In genomic region chr2:69774984-69775982, GRCh38 we compare ENCODE assay signal across 12 cellular contexts. TPM values are rescaled to one million over a fixed set of nuclear protein-coding genes. Genes with fewer than 3 reads are reported as not detected.
DNase-seq lines count a peak whose midpoint lies in the region; ATAC-seq, FAIRE-seq and TF ChIP-seq lines count a peak whose summit lies in the region.
"Had no signal": no experiment of that assay in that cellular context is flagged by ENCODE, and none has a peak within 500 bp of the region (broad histone marks: within the 10 kb centered on the region; RNA-seq: fewer than 3 reads in every experiment).

No MANE protein-coding gene starts in this region.

- peak; percentile 62 for FAIRE-seq in GM19239 (lab: Jason Lieb, UNC)

- H3K36me3 Mint-ChIP-seq in CD4-positive, alpha-beta T cell (ENCODE audit: low read depth), result no peaks in the 10 kb centered on the region
- peaks cover 4% of the 10 kb centered on the region for H3K36me3 Mint-ChIP-seq in activated B cell treated with CpG ODN at 0.5 μM for 24 hours (ENCODE audit: low read depth)

- TF ChIP-seq POLR2A in suprapubic skin (IDR thresholded peaks at IDR 0.05), result no peak

- DNase-seq in CD4-positive, alpha-beta T cell, result no peak
- DNase-seq in GM19239 (ENCODE audit: insufficient read length, low spot score), result no peak
- DNase-seq in activated B cell treated with CpG ODN at 0.5 μM for 24 hours, result no peak
- DNase-seq in lower lobe of right lung, result no peak
- no peak for DNase-seq in suprapubic skin (ENCODE audit: low spot score in 2 of 2)
- DNase-seq in ascending aorta (ENCODE audit: low spot score in 2 of 2), result no peak
- no peak for DNase-seq in GDM1 (lab: John Stamatoyannopoulos, UW)
- DNase-seq: OCI-M1 had no signal

- peaks cover 5% of the 10 kb centered on the region for H3K9me3 ChIP-seq in CD4-positive, alpha-beta T cell (ENCODE audit: control insufficient read depth, low read length)
- no peaks in the 10 kb centered on the region for H3K9me3 ChIP-seq in lower lobe of right lung
- no peaks in the 10 kb centered on the region for H3K9me3 ChIP-seq in suprapubic skin
- H3K9me3 ChIP-seq in ascending aorta, result no peaks in the 10 kb centered on the region

- POLR2A ChIA-PET in CD4-positive, alpha-beta T cell (lab: Charles Lee), result interaction anchor here (0.6 to 1.1 kb wide), 2 partner anchors 26 to 139 kb away, joined by 3 read pairs; no protein-coding TSS in a partner anchor
- POLR2A ChIA-PET in activated B cell treated with CpG ODN at 0.5 μM for 24 hours (lab: Charles Lee), result interaction anchor here (1.0 to 2.1 kb wide), 5 partner anchors 13 to 416 kb away, joined by 3 to 8 read pairs (median 6); partner anchors contain the start of gene C2orf42

- H3K9me3 Mint-ChIP-seq in CD4-positive, alpha-beta T cell, result no peaks in the 10 kb centered on the region
- peaks cover 2% of the 10 kb centered on the region for H3K9me3 Mint-ChIP-seq in activated B cell treated with CpG ODN at 0.5 μM for 24 hours

- peak overlapping the region; percentile 24 for H3K27ac Mint-ChIP-seq in CD4-positive, alpha-beta T cell
- H3K27ac Mint-ChIP-seq in activated B cell treated with CpG ODN at 0.5 μM for 24 hours, result peak overlapping the region; percentile 86

- no peak overlapping the region for H3K4me3 ChIP-seq in lower lobe of right lung
- H3K4me3 ChIP-seq in suprapubic skin, result no peak overlapping the region
- H3K4me3 ChIP-seq in ascending aorta, result no peak overlapping the region
- H3K4me3 ChIP-seq: lung had no signal

- no peak overlapping the region for H3K27ac ChIP-seq in CD4-positive, alpha-beta T cell (ENCODE audit: low read depth, low read length)
- H3K27ac ChIP-seq in lower lobe of right lung, result peak overlapping the region; percentile 63
- H3K27ac ChIP-seq in suprapubic skin, result no peak overlapping the region
- H3K27ac ChIP-seq in ascending aorta, result peak overlapping the region in 1 of 2 donors; percentile 35
- H3K27ac ChIP-seq: KMS-11 had no signal

- H3K27me3 Mint-ChIP-seq in CD4-positive, alpha-beta T cell, result no peaks in the 10 kb centered on the region
- H3K27me3 Mint-ChIP-seq in activated B cell treated with CpG ODN at 0.5 μM for 24 hours, result no peaks in the 10 kb centered on the region

- H3K4me3 Mint-ChIP-seq in CD4-positive, alpha-beta T cell, result peak overlapping the region; percentile 22
- peak overlapping the region; percentile 67 for H3K4me3 Mint-ChIP-seq in activated B cell treated with CpG ODN at 0.5 μM for 24 hours

- TF ChIP-seq EP300 in suprapubic skin (IDR thresholded peaks at IDR 0.05), result no peak

- CTCF ChIA-PET in CD4-positive, alpha-beta T cell (lab: Charles Lee), result interaction anchor here (0.6 to 1.3 kb wide), 2 partner anchors 35 to 42 kb away, joined by 3 read pairs; no protein-coding TSS in a partner anchor
- CTCF ChIA-PET in activated B cell treated with CpG ODN at 0.5 μM for 24 hours (lab: Charles Lee), result interaction anchor here (0.7 to 2.6 kb wide), 4 partner anchors 19 to 82 kb away, joined by 3 to 11 read pairs (median 6); no protein-coding TSS in a partner anchor

- 73% methylated on average over 7 of the region's 7 CpGs for WGBS in suprapubic skin

- H3K36me3 ChIP-seq in lower lobe of right lung (no peaks in the 10 kb centered on the region), suprapubic skin (no peaks in the 10 kb centered on the region), ascending aorta (no peaks in the 10 kb centered on the region)

- no peaks in the 10 kb centered on the region for H3K27me3 ChIP-seq in CD4-positive, alpha-beta T cell (ENCODE audit: control insufficient read depth, insufficient read depth, low read length)
- H3K27me3 ChIP-seq in lower lobe of right lung (ENCODE audit: low read depth) (no peaks in the 10 kb centered on the region), suprapubic skin (no peaks in the 10 kb centered on the region), ascending aorta (no peaks in the 10 kb centered on the region)

- H3K4me1 ChIP-seq in lower lobe of right lung (peaks cover 58% of the 10 kb centered on the region), suprapubic skin (peaks cover 54% of the 10 kb centered on the region), ascending aorta (peaks cover 0 to 16% of the 10 kb centered on the region in 2 donors)

- TF ChIP-seq CTCF in CD4-positive, alpha-beta T cell (IDR thresholded peaks at IDR 0.05), result no peak
- no peak for TF ChIP-seq CTCF in activated B cell treated with CpG ODN at 0.5 μM for 24 hours (IDR thresholded peaks at IDR 0.05)
- no peak for TF ChIP-seq CTCF in lower lobe of right lung (IDR thresholded peaks at IDR 0.05)
- TF ChIP-seq CTCF in suprapubic skin (IDR thresholded peaks at IDR 0.05), result no peak
- no peak for TF ChIP-seq CTCF in ascending aorta (IDR thresholded peaks at IDR 0.05)

- H3K4me1 Mint-ChIP-seq in CD4-positive, alpha-beta T cell (ENCODE audit: low read depth), result peaks cover 30% of the 10 kb centered on the region
- H3K4me1 Mint-ChIP-seq in activated B cell treated with CpG ODN at 0.5 μM for 24 hours, result peaks cover 68% of the 10 kb centered on the region

- intact Hi-C loops in CD4-positive, alpha-beta T cell (cut with DNase I, micrococcal nuclease), result no loop called here
- intact Hi-C loops in activated B cell treated with CpG ODN at 0.5 μM for 24 hours (cut with micrococcal nuclease) (loop anchor here (1.0 to 2.0 kb wide), 4 partner anchors 11 to 42 kb away; no protein-coding TSS in a partner anchor), lower lobe of right lung (cut with DNase I) (no loop called here), ascending aorta (cut with DNase I) (no loop called here)

- peak; percentile 87 for ATAC-seq in CD4-positive, alpha-beta T cell (ENCODE audit: poor library complexity)
- peak; percentile 81 for ATAC-seq in activated B cell treated with CpG ODN at 0.5 μM for 24 hours (ENCODE audit: low read depth)
- peak; percentile 64 for ATAC-seq in lower lobe of right lung
- ATAC-seq in GM18873 (IDR thresholded peaks at IDR 0.05; ENCODE audit: low FRiP score, unreplicated experiment), result no peak
- ATAC-seq: HCT116 had no signal

RNA-seq across cellular contexts. Expression of gene ANXA4, which starts 33.3 kb away (rescaled TPM):
- total RNA-seq in CD4-positive, alpha-beta T cell, result 1 to 10 TPM; 4.0 to 5.3 TPM
- total RNA-seq in activated B cell treated with CpG ODN at 0.5 μM for 24 hours (32.0 and 35.4 TPM in 2 replicates), lower lobe of right lung (173 TPM), suprapubic skin (10 to 100 TPM; 58.1 to 91.6 (median 85.8) TPM), ascending aorta (29.1 TPM)

RNA-seq across cellular contexts. Expression of gene GMCL1, which starts 54.2 kb away (rescaled TPM):
- 10 to 100 TPM; 29.7 to 29.8 TPM for total RNA-seq in CD4-positive, alpha-beta T cell
- total RNA-seq in activated B cell treated with CpG ODN at 0.5 μM for 24 hours, result 8.0 and 13.0 TPM in 2 replicates
- total RNA-seq in lower lobe of right lung, result 13.3 TPM
- 10 to 100 TPM in 3 of 4 donors, 1 to 10 TPM in 1; 9.3 to 15.0 (median 14.4) TPM for total RNA-seq in suprapubic skin
- 10.4 TPM for total RNA-seq in ascending aorta
